Comparison of ENCODE assay signal across 15 cellular contexts in genomic region chr10:62175256-62175655, GRCh38.
DNase-seq lines count a peak whose midpoint lies in the region; ATAC-seq and TF ChIP-seq lines count a peak whose summit lies in the region.
"Had no signal": no experiment of that assay in that cellular context is flagged by ENCODE, and none has a peak within 500 bp of the region (broad histone marks: within the 10 kb centered on the region; RNA-seq: fewer than 3 reads in every experiment).

No MANE protein-coding gene starts in this region.

- H3K4me3 Mint-ChIP-seq in activated naive CD4-positive, alpha-beta T cell treated with anti-CD3 and anti-CD28 coated beads, Interleukin-2, amount 10 ng/mL, durations not matched to agents 7 days and 5 days = no peak overlapping the region
- H3K4me3 Mint-ChIP-seq in activated T-helper 1 cell treated with anti-CD3 and anti-CD28 coated beads, Interleukin-12 subunit alpha, Interleukin-12 subunit beta, Interleukin-2, Interleukin-4 antibody, amounts not matched to agents 30 ng/mL and 10 ng/mL and 1 ng/mL, durations not matched to agents 14 hours and 24 hours and 36 hours = peak overlapping the region; percentile 24
- H3K4me3 Mint-ChIP-seq: B cell; CD4-positive, alpha-beta T cell; H9 had no signal

- peaks cover 46% of the 10 kb centered on the region for H3K9me3 Mint-ChIP-seq in activated naive CD4-positive, alpha-beta T cell treated with anti-CD3 and anti-CD28 coated beads, Interleukin-2, amount 10 ng/mL, durations not matched to agents 7 days and 5 days
- H3K9me3 Mint-ChIP-seq in activated naive CD4-positive, alpha-beta T cell treated with anti-CD3 and anti-CD28 coated beads, Interleukin-2, amount 50 U/mL, for 72 hours = peaks cover 16 to 59% of the 10 kb centered on the region in 2 donors
- H3K9me3 Mint-ChIP-seq in activated T-helper 1 cell treated with anti-CD3 and anti-CD28 coated beads, Interleukin-12 subunit alpha, Interleukin-12 subunit beta, Interleukin-2, Interleukin-4 antibody, amounts not matched to agents 30 ng/mL and 10 ng/mL and 1 ng/mL, durations not matched to agents 14 hours and 24 hours and 36 hours = peaks cover 50% of the 10 kb centered on the region

- intact Hi-C loops in activated T-helper 1 cell treated with anti-CD3 and anti-CD28 coated beads, Interleukin-12 subunit alpha, Interleukin-12 subunit beta, Interleukin-2, Interleukin-4 antibody, amounts not matched to agents 30 ng/mL and 10 ng/mL and 1 ng/mL, durations not matched to agents 14 hours and 24 hours and 36 hours (cut with micrococcal nuclease) = no loop called here

- CTCF ChIA-PET in activated naive CD4-positive, alpha-beta T cell treated with anti-CD3 and anti-CD28 coated beads, Interleukin-2, amount 10 ng/mL, durations not matched to agents 7 days and 5 days (lab: Charles Lee) = interaction anchor here (0.8 kb wide), 1 partner anchor 21 kb away, joined by 3 read pairs; no protein-coding TSS in a partner anchor

- TF ChIP-seq CTCF in fibroblast of mammary gland (conservative IDR thresholded peaks at IDR 0.05; ENCODE audit: control insufficient read depth, insufficient read depth, low read depth, low read length) = no peak

- peaks cover 62% of the 10 kb centered on the region for H3K4me1 Mint-ChIP-seq in activated naive CD4-positive, alpha-beta T cell treated with anti-CD3 and anti-CD28 coated beads, Interleukin-2, amount 10 ng/mL, durations not matched to agents 7 days and 5 days
- H3K4me1 Mint-ChIP-seq in activated T-helper 1 cell treated with anti-CD3 and anti-CD28 coated beads, Interleukin-12 subunit alpha, Interleukin-12 subunit beta, Interleukin-2, Interleukin-4 antibody, amounts not matched to agents 30 ng/mL and 10 ng/mL and 1 ng/mL, durations not matched to agents 14 hours and 24 hours and 36 hours (ENCODE audit: low read depth) = peaks cover 45% of the 10 kb centered on the region
- H3K4me1 Mint-ChIP-seq: H9 had no signal

- no peak overlapping the region for H3K4me3 ChIP-seq in fibroblast of mammary gland (ENCODE audit: control insufficient read depth, low read depth, low read length)

- ATAC-seq in activated naive CD4-positive, alpha-beta T cell treated with anti-CD3 and anti-CD28 coated beads, Interleukin-2, amount 50 U/mL, for 72 hours = no peak
- no peak for ATAC-seq in GM21515 (IDR thresholded peaks at IDR 0.05; ENCODE audit: unreplicated experiment)
- no peak for ATAC-seq in HG02885 (IDR thresholded peaks at IDR 0.05; ENCODE audit: poor library complexity, unreplicated experiment)
- ATAC-seq: PC-3 had no signal

- H3K27me3 Mint-ChIP-seq in activated naive CD4-positive, alpha-beta T cell treated with anti-CD3 and anti-CD28 coated beads, Interleukin-2, amount 10 ng/mL, durations not matched to agents 7 days and 5 days = no peaks in the 10 kb centered on the region
- H3K27me3 Mint-ChIP-seq in activated T-helper 1 cell treated with anti-CD3 and anti-CD28 coated beads, Interleukin-12 subunit alpha, Interleukin-12 subunit beta, Interleukin-2, Interleukin-4 antibody, amounts not matched to agents 30 ng/mL and 10 ng/mL and 1 ng/mL, durations not matched to agents 14 hours and 24 hours and 36 hours (ENCODE audit: insufficient read depth) = no peaks in the 10 kb centered on the region
- H3K27me3 Mint-ChIP-seq: B cell; CD4-positive, alpha-beta T cell had no signal

- no peak for DNase-seq in activated naive CD4-positive, alpha-beta T cell treated with anti-CD3 and anti-CD28 coated beads, Interleukin-2, amount 10 ng/mL, durations not matched to agents 7 days and 5 days
- no peak for DNase-seq in activated naive CD4-positive, alpha-beta T cell treated with anti-CD3 and anti-CD28 coated beads, Interleukin-2, amount 50 U/mL, for 72 hours (ENCODE audit: low spot score in 2 of 2)
- DNase-seq in activated T-helper 1 cell treated with anti-CD3 and anti-CD28 coated beads, Interleukin-12 subunit alpha, Interleukin-12 subunit beta, Interleukin-2, Interleukin-4 antibody, amounts not matched to agents 30 ng/mL and 10 ng/mL and 1 ng/mL, durations not matched to agents 14 hours and 24 hours and 36 hours (ENCODE audit: low spot score) = no peak
- peak; percentile 13 for DNase-seq in fibroblast of mammary gland (ENCODE audit: low read depth)
- DNase-seq in DMS 273 treated with DMSO at 0.1 percent for 48 hours (lab: John Stamatoyannopoulos, UW) = no peak
- DNase-seq: CD4-positive, alpha-beta T cell; H9; NCI-H1048; NCI-H1436 treated with DMSO at 0.1 percent for 48 hours; NCI-H2029 treated with DMSO at 0.1 percent for 48 hours; NCI-H774; PC-3 had no signal

- peak overlapping the region; percentile 21 for H3K27ac Mint-ChIP-seq in activated naive CD4-positive, alpha-beta T cell treated with anti-CD3 and anti-CD28 coated beads, Interleukin-2, amount 10 ng/mL, durations not matched to agents 7 days and 5 days
- no peak overlapping the region for H3K27ac Mint-ChIP-seq in activated naive CD4-positive, alpha-beta T cell treated with anti-CD3 and anti-CD28 coated beads, Interleukin-2, amount 50 U/mL, for 72 hours
- H3K27ac Mint-ChIP-seq in activated T-helper 1 cell treated with anti-CD3 and anti-CD28 coated beads, Interleukin-12 subunit alpha, Interleukin-12 subunit beta, Interleukin-2, Interleukin-4 antibody, amounts not matched to agents 30 ng/mL and 10 ng/mL and 1 ng/mL, durations not matched to agents 14 hours and 24 hours and 36 hours = peak overlapping the region; percentile 35
- H3K27ac Mint-ChIP-seq: B cell; CD4-positive, alpha-beta T cell; H9 had no signal

- H3K36me3 Mint-ChIP-seq in activated naive CD4-positive, alpha-beta T cell treated with anti-CD3 and anti-CD28 coated beads, Interleukin-2, amount 10 ng/mL, durations not matched to agents 7 days and 5 days = peaks cover 67% of the 10 kb centered on the region
- H3K36me3 Mint-ChIP-seq in activated naive CD4-positive, alpha-beta T cell treated with anti-CD3 and anti-CD28 coated beads, Interleukin-2, amount 50 U/mL, for 72 hours = peaks cover 28 to 87% of the 10 kb centered on the region in 2 donors
- peaks cover 36% of the 10 kb centered on the region for H3K36me3 Mint-ChIP-seq in activated T-helper 1 cell treated with anti-CD3 and anti-CD28 coated beads, Interleukin-12 subunit alpha, Interleukin-12 subunit beta, Interleukin-2, Interleukin-4 antibody, amounts not matched to agents 30 ng/mL and 10 ng/mL and 1 ng/mL, durations not matched to agents 14 hours and 24 hours and 36 hours (ENCODE audit: low read depth)

Comparison
In these comparisons a context has a peak if more than half of its experiments do, and no peak if none do; other contexts are left out.
1. H3K27ac Mint-ChIP-seq: peak in activated naive CD4-positive, alpha-beta T cell treated with anti-CD3 and anti-CD28 coated beads, Interleukin-2, amount 10 ng/mL, durations not matched to agents 7 days and 5 days (single experiment) and activated T-helper 1 cell treated with anti-CD3 and anti-CD28 coated beads, Interleukin-12 subunit alpha, Interleukin-12 subunit beta, Interleukin-2, Interleukin-4 antibody, amounts not matched to agents 30 ng/mL and 10 ng/mL and 1 ng/mL, durations not matched to agents 14 hours and 24 hours and 36 hours (single experiment); none in activated naive CD4-positive, alpha-beta T cell treated with anti-CD3 and anti-CD28 coated beads, Interleukin-2, amount 50 U/mL, for 72 hours (0 of 2).